In genomic region chr10:117275121-117275520, GRCh38 we compare ENCODE assay signal across 27 cellular contexts. TPM values are rescaled to one million over a fixed set of nuclear protein-coding genes. Genes with fewer than 3 reads are reported as not detected.
"Had no signal": no experiment of that assay in that cellular context is flagged by ENCODE, and none has a peak within 500 bp of the region (broad histone marks: within the 10 kb centered on the region; RNA-seq: fewer than 3 reads in every experiment).

No MANE protein-coding gene starts in this region.

- H3K4me3 ChIP-seq: colonic mucosa, esophagus muscularis mucosa, gastroesophageal sphincter, heart left ventricle, hepatocyte, left lung, lower lobe of right lung had no signal

- H3K9me3 ChIP-seq: colonic mucosa, esophagus muscularis mucosa, gastroesophageal sphincter, heart left ventricle, left lung, lower lobe of right lung had no signal

- H3K27ac ChIP-seq: colonic mucosa, epithelial cell of prostate, esophagus muscularis mucosa, foreskin keratinocyte, gastroesophageal sphincter, heart left ventricle, hepatocyte, left lung, lower lobe of right lung had no signal

- H3K79me2 ChIP-seq: hepatocyte had no signal

- FAIRE-seq: endometrium, frontal cortex, kidney had no signal

- ATAC-seq: effector memory CD8-positive, alpha-beta T cell; foreskin keratinocyte; gastroesophageal sphincter; heart left ventricle; left lung; left ventricle myocardium superior; lower lobe of right lung; naive thymus-derived CD4-positive, alpha-beta T cell; natural killer cell had no signal

- H3K4me1 ChIP-seq: colonic mucosa, esophagus muscularis mucosa, foreskin keratinocyte, gastroesophageal sphincter, left lung, lower lobe of right lung had no signal

- H3K4me2 ChIP-seq: hepatocyte had no signal

- H2AFZ ChIP-seq: hepatocyte had no signal

- H3K27me3 ChIP-seq: colonic mucosa, esophagus muscularis mucosa, foreskin keratinocyte, gastroesophageal sphincter, heart left ventricle, hepatocyte, left lung had no signal

- DNase-seq: colonic mucosa; cortex of kidney; effector CD8-positive, alpha-beta T cell; effector memory CD8-positive, alpha-beta T cell; endodermal cell; foreskin keratinocyte; heart left ventricle; hypothalamus; immature natural killer cell; islet precursor cell; kidney; kidney glomerular epithelial cell; left lung; left ventricle myocardium superior; lower lobe of right lung; mesenchymal stem cell; naive thymus-derived CD4-positive, alpha-beta T cell; natural killer cell had no signal

- H3K36me3 ChIP-seq: colonic mucosa, esophagus muscularis mucosa, gastroesophageal sphincter, left lung, lower lobe of right lung had no signal

RNA-seq across cellular contexts. Expression of gene SLC18A2, which starts 34.2 kb away (rescaled TPM):
- total RNA-seq: dermis microvascular lymphatic vessel endothelial cell, foreskin keratinocyte, lung microvascular endothelial cell had no signal
- polyA plus RNA-seq: fibroblast of lung, foreskin keratinocyte had no signal
